In genomic region chr16:78237346-78237745, GRCh38 we compare ENCODE assay signal across 28 cellular contexts.
"Had no signal": no experiment of that assay in that cellular context is flagged by ENCODE, and none has a peak within 500 bp of the region (broad histone marks: within the 10 kb centered on the region; RNA-seq: fewer than 3 reads in every experiment).

No MANE protein-coding gene starts in this region.

- H3K4me1 Mint-ChIP-seq: activated T-helper 17 cell treated with anti-CD3 and anti-CD28 coated beads, Interleukin-2, amount 50 U/mL, for 72 hours; stimulated activated memory B cell treated with anti-CD40 and anti-IgM and Interleukin-4, amounts not matched to agents 10 μg/mL and 1 μg/mL and 100 μg/mL, for 72 hours had no signal

- H3K36me3 Mint-ChIP-seq: activated naive CD4-positive, alpha-beta T cell treated with anti-CD3 and anti-CD28 coated beads, Interleukin-2, amount 50 U/mL, for 72 hours; brain; T-cell had no signal

- H3K36me3 ChIP-seq: colonic mucosa, esophagus squamous epithelium, sigmoid colon, stomach, suprapubic skin had no signal

- H3K4me2 ChIP-seq: hepatocyte, smooth muscle cell had no signal

- H3K27ac ChIP-seq: colonic mucosa, esophagus squamous epithelium, hepatocyte, sigmoid colon, stomach, suprapubic skin had no signal

- H3K27me3 Mint-ChIP-seq: activated CD4-positive, alpha-beta T cell treated with anti-CD3 and anti-CD28 coated beads for 36 hours; activated T-cell treated with anti-CD3 and anti-CD28 coated beads, Interleukin-2, amount 50 U/mL, for 24 hours; activated T-helper 17 cell treated with anti-CD3 and anti-CD28 coated beads, Interleukin-2, amount 50 U/mL, for 72 hours; central memory CD8-positive, alpha-beta T cell; naive B cell; stimulated activated memory B cell treated with anti-CD40 and anti-IgM and Interleukin-4, amounts not matched to agents 10 μg/mL and 1 μg/mL and 100 μg/mL, for 72 hours; T-cell had no signal

- H3K9me3 Mint-ChIP-seq: activated naive CD4-positive, alpha-beta T cell treated with anti-CD3 and anti-CD28 coated beads, Interleukin-2, amount 50 U/mL, for 72 hours; activated T-cell treated with anti-CD3 and anti-CD28 coated beads, Interleukin-2, amount 50 U/mL, for 24 hours; activated T-helper 17 cell treated with anti-CD3 and anti-CD28 coated beads, Interleukin-2, amount 50 U/mL, for 72 hours; brain; central memory CD8-positive, alpha-beta T cell; immature natural killer cell; naive B cell; neural crest cell; stimulated activated memory B cell treated with anti-CD40 and anti-IgM and Interleukin-4, amounts not matched to agents 10 μg/mL and 1 μg/mL and 100 μg/mL, for 72 hours; T-cell had no signal

- FAIRE-seq: TTC549 had no signal

- ATAC-seq: activated CD4-positive, alpha-beta T cell treated with anti-CD3 and anti-CD28 coated beads for 36 hours; activated naive CD4-positive, alpha-beta T cell treated with anti-CD3 and anti-CD28 coated beads, Interleukin-2, amount 50 U/mL, for 72 hours; activated T-helper 17 cell treated with anti-CD3 and anti-CD28 coated beads, Interleukin-2, amount 50 U/mL, for 72 hours; mucosa of descending colon; stimulated activated memory B cell treated with anti-CD40 and anti-IgM and Interleukin-4, amounts not matched to agents 10 μg/mL and 1 μg/mL and 100 μg/mL, for 72 hours; T-cell had no signal

- DNase-seq: activated CD4-positive, alpha-beta T cell treated with anti-CD3 and anti-CD28 coated beads for 36 hours; activated CD4-positive, alpha-beta T cell treated with anti-CD3 and anti-CD28 coated beads, Interleukin-2, amount 50 U/mL, for 4 hours; activated CD8-positive, alpha-beta memory T cell treated with anti-CD3 and anti-CD28 coated beads for 24 hours; activated CD8-positive, alpha-beta memory T cell treated with anti-CD3 and anti-CD28 coated beads, Interleukin-2, amount 50 U/mL, for 4 hours; activated T-cell treated with anti-CD3 and anti-CD28 coated beads, Interleukin-2, amount 50 U/mL, for 24 hours; aorta; colonic mucosa; esophagus squamous epithelium; immature natural killer cell; mesendoderm; naive B cell; occipital lobe; sigmoid colon; stimulated activated CD4-positive, alpha-beta T cell treated with anti-CD3 and anti-CD28 coated beads, Interleukin-15, amount 100 ng/mL, for 24 hours; stomach; T-cell; trophoblast cell had no signal

- H3K79me2 ChIP-seq: hepatocyte had no signal

- H3K27me3 ChIP-seq: colonic mucosa, esophagus squamous epithelium, hepatocyte, sigmoid colon, stomach, suprapubic skin had no signal

- H3K4me3 ChIP-seq: colonic mucosa, esophagus squamous epithelium, hepatocyte, mucosa of descending colon, sigmoid colon, smooth muscle cell, stomach, suprapubic skin had no signal

- H3K9me3 ChIP-seq: colonic mucosa, esophagus squamous epithelium, mucosa of descending colon, sigmoid colon, stomach, suprapubic skin had no signal

- H3K4me1 ChIP-seq: colonic mucosa had no signal

- H2AFZ ChIP-seq: hepatocyte had no signal

- H3K4me3 Mint-ChIP-seq: activated CD4-positive, alpha-beta T cell treated with anti-CD3 and anti-CD28 coated beads for 36 hours; activated T-cell treated with anti-CD3 and anti-CD28 coated beads, Interleukin-2, amount 50 U/mL, for 24 hours; activated T-helper 17 cell treated with anti-CD3 and anti-CD28 coated beads, Interleukin-2, amount 50 U/mL, for 72 hours; brain; central memory CD8-positive, alpha-beta T cell; immature natural killer cell; naive B cell; neural crest cell; stimulated activated memory B cell treated with anti-CD40 and anti-IgM and Interleukin-4, amounts not matched to agents 10 μg/mL and 1 μg/mL and 100 μg/mL, for 72 hours; T-cell had no signal

- H3K27ac Mint-ChIP-seq: activated CD4-positive, alpha-beta T cell treated with anti-CD3 and anti-CD28 coated beads for 36 hours; activated naive CD4-positive, alpha-beta T cell treated with anti-CD3 and anti-CD28 coated beads, Interleukin-2, amount 50 U/mL, for 72 hours; activated T-cell treated with anti-CD3 and anti-CD28 coated beads, Interleukin-2, amount 50 U/mL, for 24 hours; activated T-helper 17 cell treated with anti-CD3 and anti-CD28 coated beads, Interleukin-2, amount 50 U/mL, for 72 hours; brain; immature natural killer cell; stimulated activated memory B cell treated with anti-CD40 and anti-IgM and Interleukin-4, amounts not matched to agents 10 μg/mL and 1 μg/mL and 100 μg/mL, for 72 hours; T-cell had no signal
